In genomic region chr13:26993780-26994179, GRCh38 we compare ENCODE assay signal across 19 cellular contexts.
"Had no signal": no experiment of that assay in that cellular context is flagged by ENCODE, and none has a peak within 500 bp of the region (broad histone marks: within the 10 kb centered on the region; RNA-seq: fewer than 3 reads in every experiment).

No MANE protein-coding gene starts in this region.

- FAIRE-seq: RCC 7860 had no signal

- H3K36me3 ChIP-seq: adrenal gland had no signal

- H3K9me3 ChIP-seq: adrenal gland had no signal

- ATAC-seq: activated CD8-positive, alpha-beta T cell treated with anti-CD3 and anti-CD28 coated beads, Interleukin-2, amount 10 ng/mL, durations not matched to agents 7 days and 5 days; WTC11 had no signal

- H3K27ac ChIP-seq: adrenal gland had no signal

- DNase-seq: activated CD4-positive, alpha-beta T cell treated with anti-CD3 and anti-CD28 coated beads for 48 hours; activated CD4-positive, alpha-beta T cell treated with anti-CD3 and anti-CD28 coated beads, Interleukin-2, amount 50 U/mL, for 4 hours; activated CD4-positive, CD25-positive, alpha-beta regulatory T cell treated with anti-CD3 and anti-CD28 coated beads, Interleukin-2, amount 50 U/mL, for 72 hours; activated CD8-positive, alpha-beta memory T cell treated with anti-CD3 and anti-CD28 coated beads, Interleukin-2, amount 50 U/mL, for 48 hours; activated CD8-positive, alpha-beta T cell treated with anti-CD3 and anti-CD28 coated beads, Interleukin-2, amount 10 ng/mL, durations not matched to agents 7 days and 5 days; activated naive CD4-positive, alpha-beta T cell treated with anti-CD3 and anti-CD28 coated beads, Interleukin-2, amount 50 U/mL, for 16 hours; activated naive CD8-positive, alpha-beta T cell treated with anti-CD3 and anti-CD28 coated beads, Interleukin-2, amount 10 ng/mL, durations not matched to agents 7 days and 5 days; activated T-cell treated with anti-CD3 and anti-CD28 coated beads, Interleukin-2, amount 50 U/mL, for 1 hour; adrenal gland; anterior cingulate cortex; NCI-H1105 treated with DMSO at 0.1 percent for 48 hours; NCI-H1436 treated with DMSO at 0.1 percent for 48 hours; NCI-H187; NCI-H2081; NCI-H510A treated with DMSO at 0.1 percent for 48 hours; SHP77 treated with DMSO at 0.1 percent for 48 hours; T-helper 9 cell had no signal

- H3K4me3 ChIP-seq: adrenal gland had no signal
